Comparison of ENCODE assay signal across 10 cellular contexts in the genomic region with DNA sequence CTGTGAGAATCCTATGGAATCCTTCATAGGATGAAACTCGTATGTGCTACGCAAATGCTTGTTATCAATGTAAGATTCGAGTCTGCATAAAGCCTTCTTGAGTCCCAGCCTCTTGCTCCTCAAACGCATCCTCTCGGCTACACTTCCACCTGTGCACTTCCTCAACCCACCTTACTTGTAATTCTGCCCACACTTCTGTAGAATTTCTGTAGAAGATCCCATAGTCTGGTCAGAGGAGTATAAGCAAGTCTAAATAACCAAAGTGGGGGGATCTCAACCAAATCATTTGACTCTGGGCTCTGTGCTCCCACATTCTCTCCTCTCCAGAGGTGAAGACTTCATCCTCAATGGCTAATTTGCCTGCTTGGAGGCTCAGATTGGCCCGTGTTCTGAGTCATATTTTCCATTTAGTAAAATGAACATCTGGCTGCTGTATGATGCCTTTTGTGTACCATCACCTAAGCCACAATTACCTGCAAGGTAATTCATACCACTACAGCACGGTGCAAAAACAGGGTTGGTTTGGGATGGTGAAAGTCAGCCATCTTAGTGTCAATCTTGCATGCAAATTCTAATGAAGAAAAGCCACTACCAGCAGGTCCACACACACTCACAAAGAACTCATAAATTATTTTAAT.
A peak's percentile ranks its signal among the peaks of the same experiment; 100 is the strongest.
DNase-seq lines count a peak whose midpoint lies in the region; ATAC-seq and TF ChIP-seq lines count a peak whose summit lies in the region.
"Had no signal": no experiment of that assay in that cellular context is flagged by ENCODE, and none has a peak within 500 bp of the region (broad histone marks: within the 10 kb centered on the region; RNA-seq: fewer than 3 reads in every experiment).

No MANE protein-coding gene starts in this region.

- peak overlapping the region; percentile 94 for H3K27ac Mint-ChIP-seq in activated CD8-positive, alpha-beta T cell treated with anti-CD3 and anti-CD28 coated beads for 36 hours

- no peaks in the 10 kb centered on the region for H3K27me3 Mint-ChIP-seq in activated CD8-positive, alpha-beta T cell treated with anti-CD3 and anti-CD28 coated beads for 36 hours

- H3K9me3 Mint-ChIP-seq in activated CD8-positive, alpha-beta T cell treated with anti-CD3 and anti-CD28 coated beads for 36 hours, result no peaks in the 10 kb centered on the region

- no peak for DNase-seq in activated CD4-positive, CD25-positive, alpha-beta regulatory T cell treated with anti-CD3 and anti-CD28 coated beads, Interleukin-2, amount 50 U/mL, for 72 hours
- DNase-seq in activated CD8-positive, alpha-beta T cell treated with anti-CD3 and anti-CD28 coated beads for 36 hours, result no peak
- DNase-seq in foreskin keratinocyte (peak in 1 of 2 donors; percentile 30), cortex of kidney (lab: John Stamatoyannopoulos, UW) (no peak), DMS 273 (lab: John Stamatoyannopoulos, UW; ENCODE audit: unreplicated experiment) (no peak), DMS114 treated with DMSO at 0.1 percent for 48 hours (lab: John Stamatoyannopoulos, UW; ENCODE audit: unreplicated experiment) (no peak)
- DNase-seq in stimulated activated naive CD4-positive, alpha-beta T cell treated with Interleukin-2 at 50 U/mL for 16 hours (lab: John Stamatoyannopoulos, UW), result peak; percentile 17
- DNase-seq: 8988T, PC-3 had no signal

- peak; percentile 16 to 36 for ATAC-seq in activated CD4-positive, CD25-positive, alpha-beta regulatory T cell treated with anti-CD3 and anti-CD28 coated beads, Interleukin-2, amount 50 U/mL, for 24 hours
- ATAC-seq in activated CD8-positive, alpha-beta T cell treated with anti-CD3 and anti-CD28 coated beads for 36 hours, result peak; percentile 6
- ATAC-seq in foreskin keratinocyte, result peak; percentile 5
- ATAC-seq: PC-3 had no signal

- H3K27me3 ChIP-seq in foreskin keratinocyte, result no peaks in the 10 kb centered on the region

- intact Hi-C loops in activated CD8-positive, alpha-beta T cell treated with anti-CD3 and anti-CD28 coated beads for 36 hours (cut with micrococcal nuclease), result loop anchor here (5.0 kb wide), 1 partner anchor 34 kb away; no protein-coding TSS in a partner anchor

- peak overlapping the region; percentile 82 for H3K27ac ChIP-seq in foreskin keratinocyte

- POLR2A ChIA-PET in activated CD8-positive, alpha-beta T cell treated with anti-CD3 and anti-CD28 coated beads for 36 hours (lab: Charles Lee), result interaction anchor here (0.6 to 9.3 kb wide), 5 partner anchors 8 to 79 kb away, joined by 3 to 56 read pairs (median 10); no protein-coding TSS in a partner anchor

- peaks cover 21% of the 10 kb centered on the region for H3K4me1 ChIP-seq in foreskin keratinocyte

- CTCF ChIA-PET in activated CD8-positive, alpha-beta T cell treated with anti-CD3 and anti-CD28 coated beads for 36 hours (lab: Charles Lee), result interaction anchor here (3.5 to 4.8 kb wide), 2 partner anchors 12 to 49 kb away, joined by 11 to 23 read pairs; no protein-coding TSS in a partner anchor

- H3K36me3 Mint-ChIP-seq in activated CD8-positive, alpha-beta T cell treated with anti-CD3 and anti-CD28 coated beads for 36 hours (ENCODE audit: low read depth), result peaks cover 36% of the 10 kb centered on the region

- H3K4me3 Mint-ChIP-seq in activated CD8-positive, alpha-beta T cell treated with anti-CD3 and anti-CD28 coated beads for 36 hours, result peak overlapping the region; percentile 68

- H3K4me1 Mint-ChIP-seq in activated CD8-positive, alpha-beta T cell treated with anti-CD3 and anti-CD28 coated beads for 36 hours (ENCODE audit: low read depth), result peaks cover 92% of the 10 kb centered on the region

- no peak for TF ChIP-seq CTCF in activated CD8-positive, alpha-beta T cell treated with anti-CD3 and anti-CD28 coated beads for 36 hours (IDR thresholded peaks at IDR 0.05)
- no peak for TF ChIP-seq CTCF in foreskin keratinocyte (conservative IDR thresholded peaks at IDR 0.05)
